Comparison of ENCODE assay signal across 8 cellular contexts in genomic region chr13:36818483-36819063, GRCh38. TPM values are rescaled to one million over a fixed set of nuclear protein-coding genes. Genes with fewer than 3 reads are reported as not detected.
DNase-seq lines count a peak whose midpoint lies in the region; ATAC-seq, FAIRE-seq and TF ChIP-seq lines count a peak whose summit lies in the region.

No MANE protein-coding gene starts in this region.

- peak; percentile 1 for ATAC-seq in GM21423 (IDR thresholded peaks at IDR 0.05; ENCODE audit: unreplicated experiment)
- no peak for ATAC-seq in HG03095 (IDR thresholded peaks at IDR 0.05; ENCODE audit: unreplicated experiment)

- H4K8ac ChIP-seq in H1 (ENCODE audit: extremely low read depth, insufficient read depth, low read length), result no peak overlapping the region

- no peak overlapping the region for H3K4ac ChIP-seq in H1 (replicated peaks; ENCODE audit: insufficient read length, low read depth, low read length)

- CTCF ChIA-PET in H1 (lab: Charles Lee; ENCODE audit: partially characterized antibody), result interaction anchor here (0.8 to 1.6 kb wide), 2 partner anchors 23 to 365 kb away, joined by 3 to 4 read pairs; no protein-coding TSS in a partner anchor

- TF ChIP-seq EP300 in H1 (IDR thresholded peaks at IDR 0.05; ENCODE audit: borderline replicate concordance in 1 of 2, low read depth in 2 of 2, low read length in 2 of 2), result no peak
- TF ChIP-seq EP300 in neural cell (conservative IDR thresholded peaks at IDR 0.05; ENCODE audit: poor library complexity, severe bottlenecking), result no peak

- TF ChIP-seq POLR2A in H1 (IDR thresholded peaks at IDR 0.05; ENCODE audit: control extremely low read depth in 1 of 2, low read depth in 2 of 2, low read length in 2 of 2), result no peak

- H2AFZ ChIP-seq in H1 (ENCODE audit: low read length) (peak overlapping the region; percentile 68; the same call in 1 of the 2 replicates), neural cell (ENCODE audit: low read depth, low read length) (peak overlapping the region; percentile 41)

- H4K5ac ChIP-seq in H1 (ENCODE audit: insufficient read length, low read depth, low read length), result no peak overlapping the region

- peaks cover 0 to 9% (median 4%) of the 10 kb centered on the region in 4 experiments; a peak in 4 of 7 replicates for H3K4me1 ChIP-seq in H1 (replicated peaks in 1 of 4; ENCODE audit: control insufficient read depth in 3 of 4, insufficient read depth in 4 of 4, low read length in 3 of 4)

- no peaks in the 10 kb centered on the region for H3K9me2 ChIP-seq in neural cell (ENCODE audit: insufficient read depth, low read length)

- H2BK5ac ChIP-seq in H1 (ENCODE audit: low read depth, low read length), result no peak overlapping the region

- TF ChIP-seq CTCF in C4-2B (conservative IDR thresholded peaks at IDR 0.05) (no peak), H1 (IDR thresholded peaks at IDR 0.05; ENCODE audit: control extremely low read depth in 1 of 3, insufficient read depth in 1 of 3, low read depth in 1 of 3, low read length in 3 of 3) (no peak), neural cell (IDR thresholded peaks at IDR 0.05; ENCODE audit: poor library complexity, severe bottlenecking) (no peak)

- no peak overlapping the region for H2BK15ac ChIP-seq in H1 (ENCODE audit: low read length)

- POLR2A ChIA-PET in H1 (lab: Charles Lee; ENCODE audit: partially characterized antibody), result interaction anchor here (0.6 kb wide), 1 partner anchor 20 kb away, joined by 4 read pairs; no protein-coding TSS in a partner anchor

- TF ChIP-seq RAD21 in H1 (IDR thresholded peaks at IDR 0.05 in 1 of 2, conservative IDR thresholded peaks at IDR 0.05 in 1 of 2; ENCODE audit: low read depth in 2 of 2, low read length in 2 of 2) (no peak), neural cell (conservative IDR thresholded peaks at IDR 0.05) (no peak)

- peak overlapping the region; percentile 50 to 75 (median 68); a peak in 7 of 8 replicates for H3K4me3 ChIP-seq in H1 (ENCODE audit: extremely low read depth in 1 of 4, insufficient read depth in 2 of 4, low read depth in 3 of 4, low read length in 4 of 4)
- peak overlapping the region; percentile 85 for H3K4me3 ChIP-seq in neural cell (ENCODE audit: low read length)

- H2AK5ac ChIP-seq in H1 (ENCODE audit: low read depth, low read length), result no peak overlapping the region

- 20% methylated on average over 12 of the region's 12 CpGs; no CpG with 5 or more reads in 1 of the 2 experiments for WGBS in H1 (ENCODE audit: extremely low coverage in 1 of 2, insufficient coverage in 1 of 2, insufficient read length in 1 of 2, insufficient replicate concordance in 2 of 2, low coverage in 1 of 2, low lambda C conversion rate in 2 of 2, missing lambda C conversion rate in 1 of 2), 2 experiments

- no peak overlapping the region for H3K18ac ChIP-seq in H1 (ENCODE audit: extremely low read depth, low read length)

- no peaks in the 10 kb centered on the region for H3F3A ChIP-seq in neural cell (ENCODE audit: insufficient read depth, low read length, poor library complexity, severe bottlenecking)

- no peak overlapping the region for H3K23ac ChIP-seq in H1 (ENCODE audit: insufficient read length)

- H3K14ac ChIP-seq in H1 (ENCODE audit: insufficient read length), result no peak overlapping the region

- H4K20me1 ChIP-seq in H1 (replicated peaks in 1 of 2; ENCODE audit: control insufficient read depth in 1 of 2, insufficient read depth in 2 of 2, low read length in 2 of 2), result no peaks in the 10 kb centered on the region
- no peaks in the 10 kb centered on the region for H4K20me1 ChIP-seq in neural cell (ENCODE audit: insufficient read depth)

- H2BK20ac ChIP-seq in H1 (ENCODE audit: low read length), result no peak overlapping the region

- H3K4me2 ChIP-seq in H1 (ENCODE audit: insufficient read depth in 1 of 2, low read depth in 2 of 2, low read length in 2 of 2) (peak overlapping the region; percentile 93 to 97), neural cell (ENCODE audit: low read length) (peak overlapping the region; percentile 83)

- H3K9ac ChIP-seq in H1 (replicated peaks in 1 of 4; ENCODE audit: extremely low read depth in 1 of 4, low read depth in 3 of 4, low read length in 3 of 4) (peak overlapping the region in 1 of 4 experiments; percentile 36; a peak in 1 of 7 replicates), neural cell (ENCODE audit: low read length) (peak overlapping the region; percentile 86)

- H3K23me2 ChIP-seq in H1 (ENCODE audit: low read depth, low read length), result peaks cover 9% of the 10 kb centered on the region

- no peak overlapping the region for H4K91ac ChIP-seq in H1 (replicated peaks; ENCODE audit: insufficient read length, low read length)

- H3K9me3 ChIP-seq in H1 (ENCODE audit: insufficient read depth in 2 of 2, low read depth in 1 of 2, low read length in 1 of 2), result no peaks in the 10 kb centered on the region
- H3K9me3 ChIP-seq in neural cell (ENCODE audit: low read length), result no peaks in the 10 kb centered on the region

- no peak overlapping the region for H2BK12ac ChIP-seq in H1 (ENCODE audit: low read depth, low read length)

- DNase-seq in NCI-H526 treated with DMSO at 0.1 percent for 48 hours (lab: John Stamatoyannopoulos, UW) (peak; percentile 84), H1 (ENCODE audit: low read depth in 1 of 2, low spot score in 2 of 2) (no peak), putamen (ENCODE audit: low spot score) (no peak)
- no peak for DNase-seq in stimulated activated naive CD4-positive, alpha-beta T cell (lab: John Stamatoyannopoulos, UW)

- H3K56ac ChIP-seq in H1 (replicated peaks; ENCODE audit: insufficient read length, low read depth, low read length), result no peak overlapping the region

- no peak overlapping the region for H2BK120ac ChIP-seq in H1 (replicated peaks; ENCODE audit: low read depth, low read length)

- peaks cover 2% of the 10 kb centered on the region; the same call in 1 of the 2 replicates for H3K79me1 ChIP-seq in H1 (ENCODE audit: low read depth, low read length)

- H3K36me3 ChIP-seq in H1 (ENCODE audit: control insufficient read depth in 2 of 4, insufficient read depth in 4 of 4, low read length in 3 of 4) (no peaks in the 10 kb centered on the region), neural cell (ENCODE audit: insufficient read depth, low read length) (peaks cover 7% of the 10 kb centered on the region)

- H3K27ac ChIP-seq in C4-2B (peak overlapping the region; percentile 76), H1 (ENCODE audit: low read depth, low read length) (no peak overlapping the region), neural cell (ENCODE audit: low read length) (peak overlapping the region; percentile 79)

- FAIRE-seq in H1 (lab: Jason Lieb, UNC), result no peak

- H3K79me2 ChIP-seq in H1 (ENCODE audit: control insufficient read depth in 1 of 2, insufficient read depth in 2 of 2, low read length in 2 of 2) (peaks cover 0 to 18% of the 10 kb centered on the region in 2 experiments; a peak in 2 of 4 replicates), neural cell (replicated peaks; ENCODE audit: insufficient read depth, low read length) (peaks cover 33% of the 10 kb centered on the region)

- H3K27me3 ChIP-seq in H1 (replicated peaks in 1 of 4; ENCODE audit: control insufficient read depth in 3 of 4, extremely low read depth in 1 of 4, insufficient read depth in 3 of 4, low read length in 3 of 4) (no peaks in the 10 kb centered on the region), neural cell (ENCODE audit: insufficient read depth, low read depth, low read length) (no peaks in the 10 kb centered on the region)

TF ChIP-seq in H1, 55 proteins besides CTCF, POLR2A, EP300 and RAD21 (continues in another document):
- TF ChIP-seq, protein P1, sequence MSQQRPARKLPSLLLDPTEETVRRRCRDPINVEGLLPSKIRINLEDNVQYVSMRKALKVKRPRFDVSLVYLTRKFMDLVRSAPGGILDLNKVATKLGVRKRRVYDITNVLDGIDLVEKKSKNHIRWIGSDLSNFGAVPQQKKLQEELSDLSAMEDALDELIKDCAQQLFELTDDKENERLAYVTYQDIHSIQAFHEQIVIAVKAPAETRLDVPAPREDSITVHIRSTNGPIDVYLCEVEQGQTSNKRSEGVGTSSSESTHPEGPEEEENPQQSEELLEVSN (IDR thresholded peaks at IDR 0.05), result no peak
- TF ChIP-seq TBP (IDR thresholded peaks at IDR 0.05; ENCODE audit: low read depth, low read length), result no peak
- TF ChIP-seq CREB1 (IDR thresholded peaks at IDR 0.05), result no peak
- no peak for TF ChIP-seq CTBP2 (IDR thresholded peaks at IDR 0.05; ENCODE audit: borderline replicate concordance, insufficient read depth, insufficient read length, low read length)
- TF ChIP-seq SIN3A (conservative IDR thresholded peaks at IDR 0.05 in 1 of 2, IDR thresholded peaks at IDR 0.05 in 1 of 2; ENCODE audit: low read depth in 1 of 2, low read length in 2 of 2), result 0 out of 4 replicates have a peak, but pooled peaks of 1 of the 2 experiments have one; percentile 85
- TF ChIP-seq SP1 (IDR thresholded peaks at IDR 0.05; ENCODE audit: low read depth, low read length), result no peak

TF ChIP-seq in neural cell, 6 proteins besides CTCF, POLR2A, EP300 and RAD21 (continues in another document):
- TF ChIP-seq TAF1 (IDR thresholded peaks at IDR 0.05; ENCODE audit: low read depth) (no peak), SMC3 (conservative IDR thresholded peaks at IDR 0.05; ENCODE audit: poor library complexity) (no peak), EZH2 (IDR thresholded peaks at IDR 0.05; ENCODE audit: borderline replicate concordance, insufficient read depth, low read length, poor library complexity, severe bottlenecking) (no peak), POLR2AphosphoS5 (IDR thresholded peaks at IDR 0.05) (no peak)

RNA-seq across cellular contexts. Expression of gene RFXAP, which starts 0.4 kb away (rescaled TPM):
- total RNA-seq in H1 (2021; fragmentation: NEBNext Ultra II Directional; extraction: Animal tissue kit (Norgen Biotek cat#: 25700)), result 11.5 and 13.5 TPM in 2 replicates
- polyA plus RNA-seq in H1 (2011; rRNA removed) (3.6 and 5.2 TPM in 2 replicates), neural cell (11.2 and 14.2 TPM in 2 replicates)
- polyA plus RNA-seq in H1 (2011; cell fraction: cytosol; rRNA removed), result 7.4 TPM
- polyA plus RNA-seq in H1 (2011; cell fraction: nucleus; rRNA removed), result 4.0 TPM
- polyA plus RNA-seq in H1 (2012, experiment 1 of 2), result 6.7 to 8.3 TPM (median 7.2 TPM) in 4 replicates
- polyA plus RNA-seq in H1 (2012, experiment 2 of 2), result 2.4 TPM
- 6.7 TPM for polyA plus RNA-seq in H1 (2013, experiment 1 of 2)
- 5.8 TPM for polyA plus RNA-seq in H1 (2013, experiment 2 of 2)
- polyA minus RNA-seq in H1 (2011; rRNA and poly(A)+ RNA removed), result 1.8 and 2.2 TPM in 2 replicates
- 2.5 TPM for polyA minus RNA-seq in H1 (2011; cell fraction: cytosol; rRNA and poly(A)+ RNA removed)
- polyA minus RNA-seq in H1 (2011; cell fraction: nucleus; rRNA and poly(A)+ RNA removed), result 4.8 TPM
- polyA minus RNA-seq in neural cell, result 10.5 and 13.2 TPM in 2 replicates
